ENCODE assay signal across 1 cellular context in genomic region chr6:17599885-17600526, GRCh38.
TF ChIP-seq lines count a peak whose summit lies in the region.

Gene FAM8A1, plus strand, starts transcription at chr6:17600302. Its CDS starts 108 bp downstream, at chr6:17600410.

TF ChIP-seq in HCT116, 20 proteins besides CTCF, POLR2A, EP300 and RAD21 (continued from another document):
- no peak for TF ChIP-seq REST (IDR thresholded peaks at IDR 0.05; ENCODE audit: low read depth)
- no peak for TF ChIP-seq ZFX (IDR thresholded peaks at IDR 0.05)
- TF ChIP-seq CEBPB (IDR thresholded peaks at IDR 0.05; ENCODE audit: low read depth), result no peak
- TF ChIP-seq ZNF274 (IDR thresholded peaks at IDR 0.05; ENCODE audit: low read depth, low read length), result no peak
- no peak for TF ChIP-seq CBX3 (IDR thresholded peaks at IDR 0.05; ENCODE audit: low read depth)
- no peak for TF ChIP-seq EGR1 (IDR thresholded peaks at IDR 0.05; ENCODE audit: low read depth)
- TF ChIP-seq ELF1 (IDR thresholded peaks at IDR 0.05; ENCODE audit: borderline replicate concordance, low read depth), result no peak
- TF ChIP-seq EZH2phosphoT487 (IDR thresholded peaks at IDR 0.05; ENCODE audit: borderline replicate concordance), result no peak
- peak; percentile 58 for TF ChIP-seq SP1 (IDR thresholded peaks at IDR 0.05; ENCODE audit: low read depth)
- no peak for TF ChIP-seq TCF7L2 (IDR thresholded peaks at IDR 0.05; ENCODE audit: borderline replicate concordance, extremely low read depth, insufficient read depth, insufficient read length)
- TF ChIP-seq FOSL1 (IDR thresholded peaks at IDR 0.05; ENCODE audit: low read depth), result no peak
- TF ChIP-seq SIN3A (IDR thresholded peaks at IDR 0.05; ENCODE audit: low read depth), result no peak
- TF ChIP-seq EZH2 (IDR thresholded peaks at IDR 0.05), result no peak
- TF ChIP-seq ATF3 (IDR thresholded peaks at IDR 0.05), result no peak
- TF ChIP-seq MAX (IDR thresholded peaks at IDR 0.05), result peak; percentile 34; the same call in 1 of the 2 replicates
- peak; percentile 38 for TF ChIP-seq YY1 (IDR thresholded peaks at IDR 0.05; ENCODE audit: extremely low read depth, insufficient replicate concordance, low read depth, low read length)
- TF ChIP-seq JUND (IDR thresholded peaks at IDR 0.05), result no peak
- peak; percentile 94 for TF ChIP-seq POLR2AphosphoS5 (IDR thresholded peaks at IDR 0.05; ENCODE audit: low read depth, low read length)
- TF ChIP-seq SRF (IDR thresholded peaks at IDR 0.05; ENCODE audit: low read depth), result no peak
